31 cellular contexts compared by ENCODE assay signal in genomic region chr7:51426163-51426562, GRCh38.
"Had no signal": no experiment of that assay in that cellular context is flagged by ENCODE, and none has a peak within 500 bp of the region (broad histone marks: within the 10 kb centered on the region; RNA-seq: fewer than 3 reads in every experiment).

No MANE protein-coding gene starts in this region.

- H3K4me1 Mint-ChIP-seq: endodermal cell; mesothelial cell of epicardium; naive B cell; stimulated activated naive B cell treated with anti-CD40 and anti-IgM and Interleukin-4, amounts not matched to agents 10 μg/mL and 1 μg/mL and 100 μg/mL, for 72 hours had no signal

- H3K27me3 ChIP-seq: colonic mucosa, gastrocnemius medialis, ovary, tibial nerve, upper lobe of left lung had no signal

- H3K4me3 ChIP-seq: colonic mucosa, gastrocnemius medialis, left lung, mucosa of descending colon, ovary, psoas muscle, skin epidermis, spleen, thoracic aorta, tibial nerve, upper lobe of left lung had no signal

- H3K36me3 Mint-ChIP-seq: mesothelial cell of epicardium; naive B cell; natural killer cell treated with Interleukin-12 subunit alpha and Interleukin-12 subunit beta and Interleukin-15 and Interleukin-18, amount 100 ng/mL, for 72 hours; stimulated activated naive B cell treated with anti-CD40 and anti-IgM and Interleukin-4, amounts not matched to agents 10 μg/mL and 1 μg/mL and 100 μg/mL, for 72 hours had no signal

- H3K36me3 ChIP-seq: colonic mucosa, gastrocnemius medialis, left lung, ovary, spleen, thoracic aorta, tibial nerve, upper lobe of left lung had no signal

- H3K9me3 Mint-ChIP-seq: dendritic cell treated with granulocyte-macrophage colony-stimulating factor and Interleukin-4, amounts not matched to agents 40 ng/mL and 50 ng/mL, for 4 days; endodermal cell; mesothelial cell of epicardium; naive B cell; natural killer cell treated with Interleukin-12 subunit alpha and Interleukin-12 subunit beta and Interleukin-15 and Interleukin-18, amount 100 ng/mL, for 72 hours; stimulated activated naive B cell treated with anti-CD40 and anti-IgM and Interleukin-4, amounts not matched to agents 10 μg/mL and 1 μg/mL and 100 μg/mL, for 72 hours; stimulated activated naive CD8-positive, alpha-beta T cell treated with anti-CD3 and anti-CD28 coated beads, Interleukin-15, Interleukin-2, amounts not matched to agents 100 ng/mL and 50 ng/mL, for 24 hours had no signal

- H3K27ac ChIP-seq: colonic mucosa, epithelial cell of prostate, gastrocnemius medialis, left lung, ovary, psoas muscle, skin epidermis, spleen, thoracic aorta, tibial nerve, upper lobe of left lung had no signal

- H3K9me3 ChIP-seq: colonic mucosa, gastrocnemius medialis, left lung, mucosa of descending colon, ovary, psoas muscle, spleen, thoracic aorta, tibial nerve, upper lobe of left lung had no signal

- ATAC-seq: esophagus mucosa; gastrocnemius medialis; left cardiac atrium; left lung; mucosa of descending colon; natural killer cell treated with Interleukin-12 subunit alpha and Interleukin-12 subunit beta and Interleukin-15 and Interleukin-18, amount 100 ng/mL, for 72 hours; psoas muscle; right cardiac atrium; stimulated activated naive B cell treated with anti-CD40 and anti-IgM and Interleukin-4, amounts not matched to agents 10 μg/mL and 1 μg/mL and 100 μg/mL, for 72 hours had no signal

- H3K27me3 Mint-ChIP-seq: dendritic cell treated with granulocyte-macrophage colony-stimulating factor and Interleukin-4, amounts not matched to agents 40 ng/mL and 50 ng/mL, for 4 days; natural killer cell treated with Interleukin-12 subunit alpha and Interleukin-12 subunit beta and Interleukin-15 and Interleukin-18, amount 100 ng/mL, for 72 hours; stimulated activated naive CD8-positive, alpha-beta T cell treated with anti-CD3 and anti-CD28 coated beads, Interleukin-15, Interleukin-2, amounts not matched to agents 100 ng/mL and 50 ng/mL, for 24 hours had no signal

- DNase-seq: colonic mucosa; effector CD8-positive, alpha-beta T cell; endodermal cell; foreskin fibroblast; gastrocnemius medialis; head of caudate nucleus; kidney; left cardiac atrium; left lung; mesenchymal stem cell; mucosa of descending colon; naive B cell; occipital lobe; ovary; posterior cingulate gyrus; psoas muscle; right cardiac atrium; spleen; stimulated activated CD4-positive, alpha-beta T cell treated with anti-CD3 and anti-CD28 coated beads, Interleukin-4, amount 100 ng/mL, for 4 hours; stimulated activated naive B cell treated with anti-CD40 and anti-IgM and Interleukin-4, amounts not matched to agents 10 μg/mL and 1 μg/mL and 100 μg/mL, for 72 hours had no signal

- H3K4me1 ChIP-seq: colonic mucosa, gastrocnemius medialis, left lung, psoas muscle, upper lobe of left lung had no signal

- H3K27ac Mint-ChIP-seq: dendritic cell treated with granulocyte-macrophage colony-stimulating factor and Interleukin-4, amounts not matched to agents 40 ng/mL and 50 ng/mL, for 4 days; endodermal cell; mesothelial cell of epicardium; natural killer cell treated with Interleukin-12 subunit alpha and Interleukin-12 subunit beta and Interleukin-15 and Interleukin-18, amount 100 ng/mL, for 72 hours; stimulated activated naive B cell treated with anti-CD40 and anti-IgM and Interleukin-4, amounts not matched to agents 10 μg/mL and 1 μg/mL and 100 μg/mL, for 72 hours; stimulated activated naive CD8-positive, alpha-beta T cell treated with anti-CD3 and anti-CD28 coated beads, Interleukin-15, Interleukin-2, amounts not matched to agents 100 ng/mL and 50 ng/mL, for 24 hours had no signal

- FAIRE-seq: kidney, urothelium cell line had no signal

- H3K4me3 Mint-ChIP-seq: dendritic cell treated with granulocyte-macrophage colony-stimulating factor and Interleukin-4, amounts not matched to agents 40 ng/mL and 50 ng/mL, for 4 days; endodermal cell; mesothelial cell of epicardium; natural killer cell treated with Interleukin-12 subunit alpha and Interleukin-12 subunit beta and Interleukin-15 and Interleukin-18, amount 100 ng/mL, for 72 hours; stimulated activated naive B cell treated with anti-CD40 and anti-IgM and Interleukin-4, amounts not matched to agents 10 μg/mL and 1 μg/mL and 100 μg/mL, for 72 hours; stimulated activated naive CD8-positive, alpha-beta T cell treated with anti-CD3 and anti-CD28 coated beads, Interleukin-15, Interleukin-2, amounts not matched to agents 100 ng/mL and 50 ng/mL, for 24 hours had no signal
